Comparison of ENCODE assay signal across 23 cellular contexts in the genomic region with DNA sequence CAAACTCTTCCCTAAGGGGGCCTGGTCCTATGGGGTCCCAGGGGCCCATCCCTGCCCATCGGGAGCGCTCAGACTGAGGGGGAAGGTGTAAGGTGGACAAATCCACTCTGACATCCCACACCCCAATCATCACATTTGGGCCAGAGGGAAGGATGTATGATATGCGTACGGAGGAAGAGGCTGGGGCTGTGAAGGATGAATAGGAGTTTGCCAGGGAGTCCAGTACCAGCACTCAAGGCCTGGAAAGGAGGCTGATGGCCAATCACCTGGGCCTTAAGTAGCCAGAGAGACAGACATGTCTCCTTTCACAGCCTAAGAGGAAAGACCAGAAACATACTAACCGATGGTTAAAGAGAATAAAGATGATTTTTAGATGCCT. TPM values are rescaled to one million over a fixed set of nuclear protein-coding genes. Genes with fewer than 3 reads are reported as not detected.
DNase-seq lines count a peak whose midpoint lies in the region; ATAC-seq and TF ChIP-seq lines count a peak whose summit lies in the region.
"Had no signal": no experiment of that assay in that cellular context is flagged by ENCODE, and none has a peak within 500 bp of the region (broad histone marks: within the 10 kb centered on the region; RNA-seq: fewer than 3 reads in every experiment).

No MANE protein-coding gene starts in this region.

- 74% methylated on average over 5 of the region's 5 CpGs for WGBS in SK-N-SH (ENCODE audit: low lambda C conversion rate)
- 81 to 86% methylated on average over 5 of the region's 5 CpGs for WGBS in thyroid gland, 2 donors

- POLR2A ChIA-PET in SK-N-SH (lab: Yijun Ruan, JAX) (no interaction called here), T-cell (lab: Charles Lee) (no interaction called here)

- no peaks in the 10 kb centered on the region for H3K79me2 ChIP-seq in SK-N-SH (ENCODE audit: insufficient read depth)

- H3K36me3 ChIP-seq in SK-N-SH (replicated peaks in 1 of 2; ENCODE audit: control insufficient read depth in 1 of 2, insufficient read depth in 2 of 2, low read length in 1 of 2) (no peaks in the 10 kb centered on the region), thyroid gland (no peaks in the 10 kb centered on the region)
- H3K36me3 ChIP-seq: left lung had no signal

- H3K4me3 ChIP-seq in SK-N-SH (ENCODE audit: low read depth in 2 of 2, low read length in 1 of 2) (no peak overlapping the region), thyroid gland (replicated peaks in 1 of 3) (peak overlapping the region in 1 of 3 donors; percentile 53)
- H3K4me3 ChIP-seq: K562, skin epidermis had no signal

- H3K9me2 ChIP-seq in SK-N-SH, result no peaks in the 10 kb centered on the region

- no peak for TF ChIP-seq POLR2A in thyroid gland (IDR thresholded peaks at IDR 0.05)

- no peak overlapping the region for H3K4me2 ChIP-seq in SK-N-SH

- H3K9me3 ChIP-seq in SK-N-SH (no peaks in the 10 kb centered on the region), thyroid gland (no peaks in the 10 kb centered on the region)
- H3K9me3 ChIP-seq: left lung, testis had no signal

- no peaks in the 10 kb centered on the region for H3F3A ChIP-seq in SK-N-SH (replicated peaks; ENCODE audit: insufficient read depth)

- H2AFZ ChIP-seq in SK-N-SH (ENCODE audit: low read depth), result no peak overlapping the region

- peak overlapping the region in 1 of 2 donors; percentile 53 for H3K27ac Mint-ChIP-seq in T-cell
- H3K27ac Mint-ChIP-seq in activated T-helper 1 cell treated with anti-CD3 and anti-CD28 coated beads, Interleukin-12 subunit alpha, Interleukin-12 subunit beta, Interleukin-2, Interleukin-4 antibody, amounts not matched to agents 30 ng/mL and 10 ng/mL and 1 ng/mL, durations not matched to agents 14 hours and 24 hours and 36 hours, result no peak overlapping the region
- H3K27ac Mint-ChIP-seq: immature natural killer cell; stimulated activated naive B cell treated with anti-CD40 and anti-IgM and Interleukin-4, amounts not matched to agents 10 μg/mL and 1 μg/mL and 100 μg/mL, for 72 hours had no signal

- H3K36me3 Mint-ChIP-seq in T-cell, result no peaks in the 10 kb centered on the region
- H3K36me3 Mint-ChIP-seq in activated T-helper 1 cell treated with anti-CD3 and anti-CD28 coated beads, Interleukin-12 subunit alpha, Interleukin-12 subunit beta, Interleukin-2, Interleukin-4 antibody, amounts not matched to agents 30 ng/mL and 10 ng/mL and 1 ng/mL, durations not matched to agents 14 hours and 24 hours and 36 hours (ENCODE audit: low read depth), result no peaks in the 10 kb centered on the region
- H3K36me3 Mint-ChIP-seq: immature natural killer cell had no signal

- intact Hi-C loops in thyroid gland (cut with DNase I), result no loop called here
- intact Hi-C loops in activated T-helper 1 cell treated with anti-CD3 and anti-CD28 coated beads, Interleukin-12 subunit alpha, Interleukin-12 subunit beta, Interleukin-2, Interleukin-4 antibody, amounts not matched to agents 30 ng/mL and 10 ng/mL and 1 ng/mL, durations not matched to agents 14 hours and 24 hours and 36 hours (cut with micrococcal nuclease), result loop anchor here (5.0 kb wide), 1 partner anchor 99 kb away; no protein-coding TSS in a partner anchor

- H3K4me3 Mint-ChIP-seq in T-cell, result peak overlapping the region in 2 of 3 donors; percentile 59 to 78
- H3K4me3 Mint-ChIP-seq in activated T-helper 1 cell treated with anti-CD3 and anti-CD28 coated beads, Interleukin-12 subunit alpha, Interleukin-12 subunit beta, Interleukin-2, Interleukin-4 antibody, amounts not matched to agents 30 ng/mL and 10 ng/mL and 1 ng/mL, durations not matched to agents 14 hours and 24 hours and 36 hours, result no peak overlapping the region
- H3K4me3 Mint-ChIP-seq: stimulated activated naive B cell treated with anti-CD40 and anti-IgM and Interleukin-4, amounts not matched to agents 10 μg/mL and 1 μg/mL and 100 μg/mL, for 72 hours had no signal

- H3K27me3 Mint-ChIP-seq in T-cell, result peaks cover 0 to 4% of the 10 kb centered on the region in 2 donors
- H3K27me3 Mint-ChIP-seq in activated T-helper 1 cell treated with anti-CD3 and anti-CD28 coated beads, Interleukin-12 subunit alpha, Interleukin-12 subunit beta, Interleukin-2, Interleukin-4 antibody, amounts not matched to agents 30 ng/mL and 10 ng/mL and 1 ng/mL, durations not matched to agents 14 hours and 24 hours and 36 hours (ENCODE audit: insufficient read depth), result peaks cover 40% of the 10 kb centered on the region

- no peak for TF ChIP-seq EP300 in SK-N-SH (IDR thresholded peaks at IDR 0.05; ENCODE audit: borderline replicate concordance in 1 of 2, low read depth in 1 of 2, low read length in 1 of 2)

- no peaks in the 10 kb centered on the region for H4K20me1 ChIP-seq in SK-N-SH (ENCODE audit: insufficient read depth)

- no peaks in the 10 kb centered on the region for H3K9me3 Mint-ChIP-seq in T-cell
- H3K9me3 Mint-ChIP-seq in activated T-helper 1 cell treated with anti-CD3 and anti-CD28 coated beads, Interleukin-12 subunit alpha, Interleukin-12 subunit beta, Interleukin-2, Interleukin-4 antibody, amounts not matched to agents 30 ng/mL and 10 ng/mL and 1 ng/mL, durations not matched to agents 14 hours and 24 hours and 36 hours, result no peaks in the 10 kb centered on the region
- H3K9me3 Mint-ChIP-seq: immature natural killer cell; stimulated activated naive B cell treated with anti-CD40 and anti-IgM and Interleukin-4, amounts not matched to agents 10 μg/mL and 1 μg/mL and 100 μg/mL, for 72 hours had no signal

- DNase-seq in SK-N-SH (no peak), T-cell (no peak), iPS-NIHi7 (ENCODE audit: extremely low spot score) (peak; percentile 3), thyroid gland (no peak)
- no peak for DNase-seq in activated T-helper 1 cell treated with anti-CD3 and anti-CD28 coated beads, Interleukin-12 subunit alpha, Interleukin-12 subunit beta, Interleukin-2, Interleukin-4 antibody, amounts not matched to agents 30 ng/mL and 10 ng/mL and 1 ng/mL, durations not matched to agents 14 hours and 24 hours and 36 hours (ENCODE audit: low spot score)
- DNase-seq: 8988T; activated CD4-positive, alpha-beta T cell treated with anti-CD3 and anti-CD28 coated beads, Interleukin-2, amount 50 U/mL, for 4 hours; activated CD8-positive, alpha-beta memory T cell treated with anti-CD3 and anti-CD28 coated beads, Interleukin-2, amount 50 U/mL, for 48 hours; immature natural killer cell; left lung; stimulated activated naive B cell treated with anti-CD40 and anti-IgM and Interleukin-4, amounts not matched to agents 10 μg/mL and 1 μg/mL and 100 μg/mL, for 72 hours; T-helper 2 cell; testis had no signal

- TF ChIP-seq CTCF in SK-N-SH (IDR thresholded peaks at IDR 0.05) (no peak), thyroid gland (IDR thresholded peaks at IDR 0.05) (no peak)

- H3K27ac ChIP-seq in SK-N-SH (ENCODE audit: low read depth in 2 of 2, low read length in 1 of 2) (no peak overlapping the region), thyroid gland (peak overlapping the region; percentile 26 to 66 (median 33))
- H3K27ac ChIP-seq: left lung, skin epidermis, testis, VCaP had no signal

- H3K4me1 ChIP-seq in SK-N-SH (ENCODE audit: control insufficient read depth in 1 of 2, insufficient read depth in 2 of 2, low read depth in 1 of 2, low read length in 1 of 2) (peaks cover 0 to 2% of the 10 kb centered on the region in 2 experiments; a peak in 1 of 4 replicates), thyroid gland (peaks cover 25 to 26% of the 10 kb centered on the region in 2 donors)
- H3K4me1 ChIP-seq: testis had no signal

- CTCF ChIA-PET in SK-N-SH (lab: Yijun Ruan, JAX) (interaction anchor here (0.8 kb wide), 1 partner anchor 29 kb away, joined by 3 read pairs; no protein-coding TSS in a partner anchor), T-cell (lab: Charles Lee) (no interaction called here)

- peaks cover 16 to 25% (median 16%) of the 10 kb centered on the region in 3 donors for H3K4me1 Mint-ChIP-seq in T-cell
- no peaks in the 10 kb centered on the region for H3K4me1 Mint-ChIP-seq in activated T-helper 1 cell treated with anti-CD3 and anti-CD28 coated beads, Interleukin-12 subunit alpha, Interleukin-12 subunit beta, Interleukin-2, Interleukin-4 antibody, amounts not matched to agents 30 ng/mL and 10 ng/mL and 1 ng/mL, durations not matched to agents 14 hours and 24 hours and 36 hours (ENCODE audit: low read depth)

- no peak for TF ChIP-seq RAD21 in SK-N-SH (IDR thresholded peaks at IDR 0.05; ENCODE audit: low read length)

- ATAC-seq in SK-N-SH treated with all-trans-retinoic acid at 6 μM for 48 hours (no peak), T-cell (replicated peaks in 1 of 4) (no peak), HG03095 (IDR thresholded peaks at IDR 0.05; ENCODE audit: unreplicated experiment) (no peak), GM19452 (IDR thresholded peaks at IDR 0.05; ENCODE audit: unreplicated experiment) (no peak)
- ATAC-seq: stimulated activated naive B cell treated with anti-CD40 and anti-IgM and Interleukin-4, amounts not matched to agents 10 μg/mL and 1 μg/mL and 100 μg/mL, for 72 hours had no signal

- no peak overlapping the region for H3K9ac ChIP-seq in SK-N-SH

- peaks cover 13% of the 10 kb centered on the region for H3K27me3 ChIP-seq in SK-N-SH (ENCODE audit: insufficient read depth)
- no peaks in the 10 kb centered on the region for H3K27me3 ChIP-seq in thyroid gland

RNA-seq across cellular contexts. Expression of gene TJP3, which starts 14.9 kb away (rescaled TPM):
- 0.24 and 0.36 TPM in 2 replicates for polyA plus RNA-seq in SK-N-SH (2012; rRNA removed)
- polyA plus RNA-seq in SK-N-SH (2012; cell fraction: cytosol; rRNA removed), result 0.18 and 0.28 TPM in 2 replicates
- 0.49 and 1.0 TPM in 2 replicates for polyA plus RNA-seq in SK-N-SH (2012; cell fraction: nucleus; rRNA removed)
- 10 to 100 TPM; 12.6 to 28.9 (median 19.4) TPM for total RNA-seq in T-cell
- 10 to 100 TPM; 29.7 to 43.7 (median 39.8) TPM for total RNA-seq in thyroid gland
- total RNA-seq in activated T-helper 1 cell treated with anti-CD3 and anti-CD28 coated beads, Interleukin-12 subunit alpha, Interleukin-12 subunit beta, Interleukin-2, Interleukin-4 antibody, amounts not matched to agents 30 ng/mL and 10 ng/mL and 1 ng/mL, durations not matched to agents 14 hours and 24 hours and 36 hours, result 0.08 TPM in 1 of 2 replicates, not detected in the other
- total RNA-seq: Daoy, H4, RPMI7951 had no signal

RNA-seq across cellular contexts. Expression of gene PIP5K1C, which starts 22.8 kb away (rescaled TPM):
- polyA plus RNA-seq in SK-N-SH (2012; rRNA removed), result 6.9 and 12.3 TPM in 2 replicates
- 4.4 and 6.9 TPM in 2 replicates for polyA plus RNA-seq in SK-N-SH (2012; cell fraction: cytosol; rRNA removed)
- 12.2 and 15.0 TPM in 2 replicates for polyA plus RNA-seq in SK-N-SH (2012; cell fraction: nucleus; rRNA removed)
- total RNA-seq in T-cell (10 to 100 TPM; 25.6 to 35.0 (median 32.1) TPM), thyroid gland (10 to 100 TPM; 23.2 to 42.4 (median 35.0) TPM)
- total RNA-seq in activated T-helper 1 cell treated with anti-CD3 and anti-CD28 coated beads, Interleukin-12 subunit alpha, Interleukin-12 subunit beta, Interleukin-2, Interleukin-4 antibody, amounts not matched to agents 30 ng/mL and 10 ng/mL and 1 ng/mL, durations not matched to agents 14 hours and 24 hours and 36 hours, result 24.5 and 28.0 TPM in 2 replicates

RNA-seq across cellular contexts. Expression of gene APBA3, which starts 38.4 kb away (rescaled TPM):
- 10.6 and 13.0 TPM in 2 replicates for polyA plus RNA-seq in SK-N-SH (2012; rRNA removed)
- 2.6 and 6.4 TPM in 2 replicates for polyA plus RNA-seq in SK-N-SH (2012; cell fraction: cytosol; rRNA removed)
- 48.0 and 59.2 TPM in 2 replicates for polyA plus RNA-seq in SK-N-SH (2012; cell fraction: nucleus; rRNA removed)
- total RNA-seq in T-cell (10 to 100 TPM; 57.3 to 99.0 (median 78.2) TPM), thyroid gland (10 to 100 TPM; 33.6 to 42.9 (median 38.1) TPM)
- total RNA-seq in activated T-helper 1 cell treated with anti-CD3 and anti-CD28 coated beads, Interleukin-12 subunit alpha, Interleukin-12 subunit beta, Interleukin-2, Interleukin-4 antibody, amounts not matched to agents 30 ng/mL and 10 ng/mL and 1 ng/mL, durations not matched to agents 14 hours and 24 hours and 36 hours, result 45.4 and 48.9 TPM in 2 replicates

RNA-seq across cellular contexts. Expression of gene MRPL54, which starts 39.4 kb away (rescaled TPM):
- polyA plus RNA-seq in SK-N-SH (2012; rRNA removed), result 103 and 125 TPM in 2 replicates
- 80.3 and 87.6 TPM in 2 replicates for polyA plus RNA-seq in SK-N-SH (2012; cell fraction: cytosol; rRNA removed)
- 48.1 and 90.0 TPM in 2 replicates for polyA plus RNA-seq in SK-N-SH (2012; cell fraction: nucleus; rRNA removed)
- total RNA-seq in T-cell (10 to 100 TPM; 46.9 to 77.8 (median 52.2) TPM), thyroid gland (100 to 1,000 TPM in 2 of 4 donors, 10 to 100 TPM in 2; 84.0 to 131 (median 102) TPM)
- 88.2 and 94.7 TPM in 2 replicates for total RNA-seq in activated T-helper 1 cell treated with anti-CD3 and anti-CD28 coated beads, Interleukin-12 subunit alpha, Interleukin-12 subunit beta, Interleukin-2, Interleukin-4 antibody, amounts not matched to agents 30 ng/mL and 10 ng/mL and 1 ng/mL, durations not matched to agents 14 hours and 24 hours and 36 hours

RNA-seq across cellular contexts. Expression of gene RAX2, which starts 48.9 kb away (rescaled TPM):
- polyA plus RNA-seq in SK-N-SH (2012; rRNA removed), result not detected in 2 replicates
- not detected in 2 replicates for polyA plus RNA-seq in SK-N-SH (2012; cell fraction: cytosol; rRNA removed)
- not detected in 2 replicates for polyA plus RNA-seq in SK-N-SH (2012; cell fraction: nucleus; rRNA removed)
- total RNA-seq in T-cell, result not detected
- not detected for total RNA-seq in thyroid gland
- not detected in 2 replicates for total RNA-seq in activated T-helper 1 cell treated with anti-CD3 and anti-CD28 coated beads, Interleukin-12 subunit alpha, Interleukin-12 subunit beta, Interleukin-2, Interleukin-4 antibody, amounts not matched to agents 30 ng/mL and 10 ng/mL and 1 ng/mL, durations not matched to agents 14 hours and 24 hours and 36 hours
- total RNA-seq: Daoy, H4, K562, left lung, RPMI7951, SK-MEL-5 had no signal
- polyA plus RNA-seq: immature natural killer cell, K562 had no signal

Comparison
In these comparisons a context has a peak if more than half of its experiments do, and no peak if none do; other contexts are left out.
1. H3K27ac ChIP-seq: peak in thyroid gland (3 of 3); none in SK-N-SH (0 of 2).
2. RNA of gene TJP3, which starts 14.9 kb away (total RNA-seq): 29.7 to 43.7 TPM in thyroid gland and 12.6 to 28.9 TPM in T-cell; 0.08 TPM in activated T-helper 1 cell treated with anti-CD3 and anti-CD28 coated beads, Interleukin-12 subunit alpha, Interleukin-12 subunit beta, Interleukin-2, Interleukin-4 antibody, amounts not matched to agents 30 ng/mL and 10 ng/mL and 1 ng/mL, durations not matched to agents 14 hours and 24 hours and 36 hours; every median in the first group is over 10 times any median in the second.